In genomic region chr22:46995501-46996360, GRCh38 we compare ENCODE assay signal across 24 cellular contexts.
"Had no signal": no experiment of that assay in that cellular context is flagged by ENCODE, and none has a peak within 500 bp of the region (broad histone marks: within the 10 kb centered on the region; RNA-seq: fewer than 3 reads in every experiment).

No MANE protein-coding gene starts in this region.

- H3K27me3 ChIP-seq: adrenal gland, gastroesophageal sphincter, hepatocyte, stomach, tibial artery, upper lobe of right lung had no signal

- H3K36me3 ChIP-seq: adrenal gland had no signal

- H3K9me3 Mint-ChIP-seq: activated naive CD4-positive, alpha-beta T cell treated with anti-CD3 and anti-CD28 coated beads for 36 hours; activated naive CD8-positive, alpha-beta T cell treated with anti-CD3 and anti-CD28 coated beads for 36 hours; brain; effector memory CD8-positive, alpha-beta T cell; natural killer cell; stimulated activated naive B cell treated with anti-CD40 and anti-IgM and Interleukin-4, amounts not matched to agents 10 μg/mL and 1 μg/mL and 100 μg/mL, for 72 hours had no signal

- H3K36me3 Mint-ChIP-seq: natural killer cell had no signal

- H3K4me1 ChIP-seq: upper lobe of right lung had no signal

- H3K9me3 ChIP-seq: adrenal gland, gastroesophageal sphincter, stomach, tibial artery, upper lobe of right lung had no signal

- H3K4me3 Mint-ChIP-seq: activated naive CD4-positive, alpha-beta T cell treated with anti-CD3 and anti-CD28 coated beads for 36 hours; activated naive CD8-positive, alpha-beta T cell treated with anti-CD3 and anti-CD28 coated beads for 36 hours; brain; effector memory CD8-positive, alpha-beta T cell; natural killer cell; stimulated activated naive B cell treated with anti-CD40 and anti-IgM and Interleukin-4, amounts not matched to agents 10 μg/mL and 1 μg/mL and 100 μg/mL, for 72 hours had no signal

- H3K27ac Mint-ChIP-seq: activated naive CD4-positive, alpha-beta T cell treated with anti-CD3 and anti-CD28 coated beads for 36 hours; activated naive CD8-positive, alpha-beta T cell treated with anti-CD3 and anti-CD28 coated beads for 36 hours; progenitor cell of endocrine pancreas; stimulated activated naive B cell treated with anti-CD40 and anti-IgM and Interleukin-4, amounts not matched to agents 10 μg/mL and 1 μg/mL and 100 μg/mL, for 72 hours had no signal

- H3K27ac ChIP-seq: adrenal gland, gastroesophageal sphincter, hepatocyte, stomach, tibial artery, upper lobe of right lung had no signal

- ATAC-seq: effector memory CD8-positive, alpha-beta T cell; gastroesophageal sphincter; left cardiac atrium; natural killer cell; stimulated activated naive B cell treated with anti-CD40 and anti-IgM and Interleukin-4, amounts not matched to agents 10 μg/mL and 1 μg/mL and 100 μg/mL, for 72 hours; upper lobe of right lung had no signal

- DNase-seq: activated CD4-positive, alpha-beta T cell treated with anti-CD3 and anti-CD28 coated beads for 4 hours; activated CD4-positive, alpha-beta T cell treated with anti-CD3 and anti-CD28 coated beads, Interleukin-2, amount 50 U/mL, for 4 hours; activated effector memory CD4-positive, alpha-beta T cell treated with anti-CD3 and anti-CD28 coated beads, Interleukin-2, amount 50 U/mL, for 16 hours; activated naive CD4-positive, alpha-beta T cell treated with anti-CD3 and anti-CD28 coated beads for 36 hours; activated naive CD8-positive, alpha-beta T cell treated with anti-CD3 and anti-CD28 coated beads for 36 hours; adrenal gland; aorta; caudate nucleus; cortex of kidney; effector memory CD8-positive, alpha-beta T cell; islet precursor cell; left cardiac atrium; midbrain; natural killer cell; stimulated activated CD4-positive, alpha-beta T cell treated with anti-CD3 and anti-CD28 coated beads, Interleukin-15, amount 100 ng/mL, for 24 hours; stimulated activated CD4-positive, alpha-beta T cell treated with anti-CD3 and anti-CD28 coated beads, Interleukin-2, amount 100 ng/mL, for 24 hours; stimulated activated naive B cell treated with anti-CD40 and anti-IgM and Interleukin-4, amounts not matched to agents 10 μg/mL and 1 μg/mL and 100 μg/mL, for 72 hours; tibial artery; upper lobe of right lung had no signal

- H3K4me3 ChIP-seq: adrenal gland, gastroesophageal sphincter, hepatocyte, stomach, tibial artery, upper lobe of right lung had no signal

- H3K27me3 Mint-ChIP-seq: activated naive CD8-positive, alpha-beta T cell treated with anti-CD3 and anti-CD28 coated beads for 36 hours; brain; effector memory CD8-positive, alpha-beta T cell; progenitor cell of endocrine pancreas; stimulated activated naive B cell treated with anti-CD40 and anti-IgM and Interleukin-4, amounts not matched to agents 10 μg/mL and 1 μg/mL and 100 μg/mL, for 72 hours had no signal
